ENCODE assay signal across 1 cellular context in genomic region chr1:162135271-162135775, GRCh38.
TF ChIP-seq lines count a peak whose summit lies in the region.

No MANE protein-coding gene starts in this region.

TF ChIP-seq in SK-N-SH, 30 proteins besides CTCF, POLR2A, EP300 and RAD21 (continued from another document):
- no peak for TF ChIP-seq FOSL2 (IDR thresholded peaks at IDR 0.05; ENCODE audit: borderline replicate concordance, low read depth)
TF ChIP-seq in SK-N-SH: peak in this region for 0.
